8 cellular contexts compared by ENCODE assay signal in genomic region chr7:100889761-100890639, GRCh38. TPM values are rescaled to one million over a fixed set of nuclear protein-coding genes. Genes with fewer than 3 reads are reported as not detected.
DNase-seq lines count a peak whose midpoint lies in the region; ATAC-seq and TF ChIP-seq lines count a peak whose summit lies in the region.

No MANE protein-coding gene starts in this region.

- no peaks in the 10 kb centered on the region for H3K79me2 ChIP-seq in OCI-LY1 (ENCODE audit: insufficient read depth, low read length)

- no peak overlapping the region for H2AFZ ChIP-seq in OCI-LY1 (ENCODE audit: low read length)

- H3K9ac ChIP-seq in OCI-LY1 (ENCODE audit: low read length), result peak overlapping the region; percentile 52

- H3K9me2 ChIP-seq in OCI-LY1 (ENCODE audit: low read depth, low read length), result no peaks in the 10 kb centered on the region

- peaks cover 36% of the 10 kb centered on the region for H3K36me3 ChIP-seq in OCI-LY1 (ENCODE audit: insufficient read depth, low read length)

- ATAC-seq in GM21381 (IDR thresholded peaks at IDR 0.05; ENCODE audit: unreplicated experiment), result peak; percentile 56

- H3K4me1 ChIP-seq in OCI-LY1 (ENCODE audit: insufficient read depth, low read length, severe bottlenecking), result peaks cover 42% of the 10 kb centered on the region
- peaks cover 57% of the 10 kb centered on the region for H3K4me1 ChIP-seq in mononuclear cell (ENCODE audit: insufficient read depth, low read length)

- no peaks in the 10 kb centered on the region for H4K20me1 ChIP-seq in OCI-LY1 (ENCODE audit: insufficient read depth, low read length)

- TF ChIP-seq CTCF in OCI-LY1 (IDR thresholded peaks at IDR 0.05; ENCODE audit: low read length), result 0 out of 2 replicates have a peak, but pooled peaks have one; percentile 7

- 0 out of 2 replicates have a peak, but pooled peaks cover 6% of the 10 kb centered on the region for H3F3A ChIP-seq in OCI-LY1 (ENCODE audit: insufficient read depth, low read length)

- H3K4me3 ChIP-seq in OCI-LY1 (ENCODE audit: low read depth, low read length, poor library complexity, severe bottlenecking), result peak overlapping the region; percentile 60
- peak overlapping the region; percentile 44 for H3K4me3 ChIP-seq in mononuclear cell (ENCODE audit: low read length)

- H3K9me3 ChIP-seq in OCI-LY1 (ENCODE audit: low read length), result no peaks in the 10 kb centered on the region
- H3K9me3 ChIP-seq in mononuclear cell (ENCODE audit: low read depth, low read length), result no peaks in the 10 kb centered on the region

- DNase-seq in COLO829 (ENCODE audit: low spot score) (peak; percentile 99), HuH-7 (ENCODE audit: low spot score) (peak; percentile 100), epidermal melanocyte (ENCODE audit: insufficient read length, low spot score) (peak; percentile 99)
- peak; percentile 92 for DNase-seq in activated CD8-positive, alpha-beta memory T cell treated with anti-CD3 and anti-CD28 coated beads, Interleukin-2, amount 50 U/mL, for 48 hours
- DNase-seq in stimulated activated CD8-positive, alpha-beta memory T cell treated with anti-CD3 and anti-CD28 coated beads, Interleukin-2, amount 100 ng/mL, for 1 hour (ENCODE audit: low read depth in 2 of 2), result peak; percentile 76 to 88

- no peak overlapping the region for H3K27ac ChIP-seq in OCI-LY1 (ENCODE audit: low read depth, low read length, poor library complexity, severe bottlenecking)

- peak overlapping the region; percentile 77 for H3K4me2 ChIP-seq in OCI-LY1 (ENCODE audit: low read length)

- H3K27me3 ChIP-seq in OCI-LY1 (ENCODE audit: insufficient read depth, low read length), result 0 out of 2 replicates have a peak, but pooled peaks cover 4% of the 10 kb centered on the region
- peaks cover 40% of the 10 kb centered on the region for H3K27me3 ChIP-seq in mononuclear cell (ENCODE audit: insufficient read depth, low read length)

RNA-seq across cellular contexts. Expression of gene UFSP1, which starts 0.5 kb away (rescaled TPM):
- total RNA-seq in mononuclear cell, result 1.5 TPM

RNA-seq across cellular contexts. Expression of gene ACHE, which starts 5.7 kb away (rescaled TPM):
- total RNA-seq in mononuclear cell, result 0.21 TPM

RNA-seq across cellular contexts. Expression of gene SRRT, which starts 15.1 kb away (rescaled TPM):
- total RNA-seq in mononuclear cell, result 51.4 TPM

RNA-seq across cellular contexts. Expression of gene TRIP6, which starts 22.8 kb away (rescaled TPM):
- total RNA-seq in mononuclear cell, result 2.2 TPM

RNA-seq across cellular contexts. Expression of gene SLC12A9, which starts 37.5 kb away (rescaled TPM):
- 22.6 TPM for total RNA-seq in mononuclear cell
